Comparison of ENCODE assay signal across 1 cellular context in genomic region chr12:120236124-120236398, GRCh38.
TF ChIP-seq lines count a peak whose summit lies in the region.

No MANE protein-coding gene starts in this region.

TF ChIP-seq in GM23338, 12 proteins besides CTCF, POLR2A, EP300 and RAD21 (continued from another document):
- TF ChIP-seq REST (IDR thresholded peaks at IDR 0.05; ENCODE audit: unreplicated experiment) (no peak), ZNF462 (CRISPR knock-in tag; IDR thresholded peaks at IDR 0.05) (no peak), ZNF331 (CRISPR knock-in tag; IDR thresholded peaks at IDR 0.05; ENCODE audit: low read depth) (no peak)
